32 cellular contexts compared by ENCODE assay signal in genomic region chr22:28187612-28188011, GRCh38.
"Had no signal": no experiment of that assay in that cellular context is flagged by ENCODE, and none has a peak within 500 bp of the region (broad histone marks: within the 10 kb centered on the region; RNA-seq: fewer than 3 reads in every experiment).

No MANE protein-coding gene starts in this region.

- H3K27ac ChIP-seq: ascending aorta, cardiac muscle cell, colonic mucosa, pancreas, prostate gland, uterus, VCaP had no signal

- DNase-seq: activated CD4-positive, alpha-beta memory T cell treated with anti-CD3 and anti-CD28 coated beads, Interleukin-2, amount 10 ng/mL, durations not matched to agents 7 days and 5 days; activated CD4-positive, alpha-beta T cell treated with anti-CD3 and anti-CD28 coated beads, Interleukin-2, amount 10 ng/mL, durations not matched to agents 7 days and 5 days; activated CD4-positive, CD25-positive, alpha-beta regulatory T cell treated with anti-CD3 and anti-CD28 coated beads, Interleukin-2, amount 50 U/mL, for 72 hours; activated CD8-positive, alpha-beta memory T cell treated with anti-CD3 and anti-CD28 coated beads, Interleukin-2, amount 50 U/mL, for 48 hours; activated gamma-delta T cell; activated naive CD4-positive, alpha-beta T cell treated with anti-CD3 and anti-CD28 coated beads, Interleukin-2, amount 10 ng/mL, durations not matched to agents 7 days and 5 days; activated naive CD8-positive, alpha-beta T cell treated with anti-CD3 and anti-CD28 coated beads, Interleukin-2, amount 10 ng/mL, durations not matched to agents 7 days and 5 days; activated T-cell treated with anti-CD3 and anti-CD28 coated beads, Interleukin-2, amount 50 U/mL, for 24 hours; cerebellar nuclear complex; colonic mucosa; effector CD8-positive, alpha-beta T cell; glutamatergic neuron; kidney; left colon; mammary epithelial cell; naive thymus-derived CD4-positive, alpha-beta T cell; nucleus accumbens; pancreas; retina; stimulated activated CD4-positive, alpha-beta T cell treated with anti-CD3 and anti-CD28 coated beads, Interleukin-15, amount 100 ng/mL, for 24 hours; stimulated activated CD4-positive, alpha-beta T cell treated with anti-CD3 and anti-CD28 coated beads, Interleukin-2, amount 100 ng/mL, for 24 hours; stimulated activated naive CD4-positive, alpha-beta T cell; T-helper 9 cell; trophoblast cell; uterus had no signal

- H3K4me1 ChIP-seq: colonic mucosa, prostate gland, uterus had no signal

- H3K36me3 Mint-ChIP-seq: activated naive CD4-positive, alpha-beta T cell treated with anti-CD3 and anti-CD28 coated beads, Interleukin-2, amount 10 ng/mL, durations not matched to agents 7 days and 5 days; activated naive CD8-positive, alpha-beta T cell treated with anti-CD3 and anti-CD28 coated beads, Interleukin-2, amount 10 ng/mL, durations not matched to agents 7 days and 5 days had no signal

- H3K27me3 Mint-ChIP-seq: activated naive CD4-positive, alpha-beta T cell treated with anti-CD3 and anti-CD28 coated beads, Interleukin-2, amount 10 ng/mL, durations not matched to agents 7 days and 5 days; brain had no signal

- H3K27ac Mint-ChIP-seq: activated CD4-positive, alpha-beta memory T cell treated with anti-CD3 and anti-CD28 coated beads, Interleukin-2, amount 10 ng/mL, durations not matched to agents 7 days and 5 days; activated CD4-positive, alpha-beta T cell treated with anti-CD3 and anti-CD28 coated beads, Interleukin-2, amount 10 ng/mL, durations not matched to agents 7 days and 5 days; activated naive CD4-positive, alpha-beta T cell treated with anti-CD3 and anti-CD28 coated beads, Interleukin-2, amount 10 ng/mL, durations not matched to agents 7 days and 5 days; activated naive CD8-positive, alpha-beta T cell treated with anti-CD3 and anti-CD28 coated beads, Interleukin-2, amount 10 ng/mL, durations not matched to agents 7 days and 5 days; activated T-cell treated with anti-CD3 and anti-CD28 coated beads, Interleukin-2, amount 50 U/mL, for 24 hours; mesothelial cell of epicardium; naive thymus-derived CD4-positive, alpha-beta T cell had no signal

- H3K9me3 Mint-ChIP-seq: activated CD4-positive, alpha-beta memory T cell treated with anti-CD3 and anti-CD28 coated beads, Interleukin-2, amount 10 ng/mL, durations not matched to agents 7 days and 5 days; activated CD4-positive, alpha-beta T cell treated with anti-CD3 and anti-CD28 coated beads, Interleukin-2, amount 10 ng/mL, durations not matched to agents 7 days and 5 days; activated naive CD4-positive, alpha-beta T cell treated with anti-CD3 and anti-CD28 coated beads, Interleukin-2, amount 10 ng/mL, durations not matched to agents 7 days and 5 days; activated naive CD8-positive, alpha-beta T cell treated with anti-CD3 and anti-CD28 coated beads, Interleukin-2, amount 10 ng/mL, durations not matched to agents 7 days and 5 days; activated T-cell treated with anti-CD3 and anti-CD28 coated beads, Interleukin-2, amount 50 U/mL, for 24 hours had no signal

- H3K36me3 ChIP-seq: ascending aorta, cardiac muscle cell, colonic mucosa, pancreas, prostate gland, uterus had no signal

- H3K9me3 ChIP-seq: ascending aorta, colonic mucosa, pancreas, prostate gland, uterus had no signal

- H3K4me3 Mint-ChIP-seq: activated CD4-positive, alpha-beta memory T cell treated with anti-CD3 and anti-CD28 coated beads, Interleukin-2, amount 10 ng/mL, durations not matched to agents 7 days and 5 days; activated CD4-positive, alpha-beta T cell treated with anti-CD3 and anti-CD28 coated beads, Interleukin-2, amount 10 ng/mL, durations not matched to agents 7 days and 5 days; activated naive CD4-positive, alpha-beta T cell treated with anti-CD3 and anti-CD28 coated beads, Interleukin-2, amount 10 ng/mL, durations not matched to agents 7 days and 5 days; activated naive CD8-positive, alpha-beta T cell treated with anti-CD3 and anti-CD28 coated beads, Interleukin-2, amount 10 ng/mL, durations not matched to agents 7 days and 5 days; activated T-cell treated with anti-CD3 and anti-CD28 coated beads, Interleukin-2, amount 50 U/mL, for 24 hours; brain; mesothelial cell of epicardium; naive thymus-derived CD4-positive, alpha-beta T cell had no signal

- H3K4me1 Mint-ChIP-seq: activated CD4-positive, alpha-beta memory T cell treated with anti-CD3 and anti-CD28 coated beads, Interleukin-2, amount 10 ng/mL, durations not matched to agents 7 days and 5 days; activated CD4-positive, alpha-beta T cell treated with anti-CD3 and anti-CD28 coated beads, Interleukin-2, amount 10 ng/mL, durations not matched to agents 7 days and 5 days; activated naive CD4-positive, alpha-beta T cell treated with anti-CD3 and anti-CD28 coated beads, Interleukin-2, amount 10 ng/mL, durations not matched to agents 7 days and 5 days; activated naive CD8-positive, alpha-beta T cell treated with anti-CD3 and anti-CD28 coated beads, Interleukin-2, amount 10 ng/mL, durations not matched to agents 7 days and 5 days had no signal

- H3K27me3 ChIP-seq: ascending aorta, cardiac muscle cell, colonic mucosa, pancreas, uterus had no signal

- H3K4me3 ChIP-seq: ascending aorta, cardiac muscle cell, colonic mucosa, pancreas, prostate gland, uterus had no signal

- ATAC-seq: left colon; naive thymus-derived CD4-positive, alpha-beta T cell; pancreas; sciatic nerve had no signal
